18 cellular contexts compared by ENCODE assay signal in the genomic region with DNA sequence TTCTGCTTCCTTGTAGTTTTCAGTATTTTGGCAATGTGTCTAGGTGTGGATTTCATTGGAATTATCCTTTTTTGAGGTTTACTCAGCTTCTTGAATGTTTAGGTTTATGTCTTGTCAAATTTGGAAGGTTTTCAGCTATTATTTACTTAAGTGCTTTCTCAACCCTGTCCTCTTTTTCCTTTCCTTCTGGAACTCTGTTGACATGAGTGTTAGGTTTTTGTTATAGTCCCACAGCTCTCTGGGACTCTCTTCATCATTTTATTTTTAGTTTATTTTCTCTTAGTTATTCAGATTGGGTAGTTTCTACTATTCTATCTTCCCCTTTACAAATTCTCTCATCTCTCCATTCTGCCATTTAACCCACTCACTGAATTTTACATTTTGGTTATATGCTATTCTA.
DNase-seq lines count a peak whose midpoint lies in the region; ATAC-seq and TF ChIP-seq lines count a peak whose summit lies in the region.
"Had no signal": no experiment of that assay in that cellular context is flagged by ENCODE, and none has a peak within 500 bp of the region (broad histone marks: within the 10 kb centered on the region; RNA-seq: fewer than 3 reads in every experiment).

No MANE protein-coding gene starts in this region.

- no peaks in the 10 kb centered on the region for H3K36me3 Mint-ChIP-seq in natural killer cell
- no peaks in the 10 kb centered on the region for H3K36me3 Mint-ChIP-seq in natural killer cell treated with Interleukin-12 subunit alpha and Interleukin-12 subunit beta and Interleukin-15 and Interleukin-18, amount 100 ng/mL, for 72 hours
- peaks cover 11% of the 10 kb centered on the region for H3K36me3 Mint-ChIP-seq in activated CD4-positive, alpha-beta memory T cell treated with anti-CD3 and anti-CD28 coated beads for 36 hours
- H3K36me3 Mint-ChIP-seq in HFFc6 (ENCODE audit: low read depth), result no peaks in the 10 kb centered on the region

- no peaks in the 10 kb centered on the region for H3K27me3 Mint-ChIP-seq in natural killer cell (ENCODE audit: low read depth in 2 of 2)
- H3K27me3 Mint-ChIP-seq in natural killer cell treated with Interleukin-12 subunit alpha and Interleukin-12 subunit beta and Interleukin-15 and Interleukin-18, amount 100 ng/mL, for 72 hours, result no peaks in the 10 kb centered on the region
- no peaks in the 10 kb centered on the region for H3K27me3 Mint-ChIP-seq in activated CD4-positive, alpha-beta memory T cell treated with anti-CD3 and anti-CD28 coated beads for 36 hours
- no peaks in the 10 kb centered on the region for H3K27me3 Mint-ChIP-seq in HFFc6 (ENCODE audit: insufficient read depth)
- H3K27me3 Mint-ChIP-seq: IgD-negative memory B cell had no signal

- no peak overlapping the region for H3K4me3 Mint-ChIP-seq in natural killer cell
- H3K4me3 Mint-ChIP-seq in natural killer cell treated with Interleukin-12 subunit alpha and Interleukin-12 subunit beta and Interleukin-15 and Interleukin-18, amount 100 ng/mL, for 72 hours, result no peak overlapping the region
- no peak overlapping the region for H3K4me3 Mint-ChIP-seq in activated CD4-positive, alpha-beta memory T cell treated with anti-CD3 and anti-CD28 coated beads for 36 hours
- no peak overlapping the region for H3K4me3 Mint-ChIP-seq in HFFc6
- H3K4me3 Mint-ChIP-seq: IgD-negative memory B cell had no signal

- H3K4me1 Mint-ChIP-seq in natural killer cell (peaks cover 6 to 11% of the 10 kb centered on the region in 2 donors), HFFc6 (ENCODE audit: low read depth) (no peaks in the 10 kb centered on the region)
- peaks cover 2 to 18% of the 10 kb centered on the region in 2 donors for H3K4me1 Mint-ChIP-seq in natural killer cell treated with Interleukin-12 subunit alpha and Interleukin-12 subunit beta and Interleukin-15 and Interleukin-18, amount 100 ng/mL, for 72 hours (ENCODE audit: low read depth in 2 of 2)
- peaks cover 23% of the 10 kb centered on the region for H3K4me1 Mint-ChIP-seq in activated CD4-positive, alpha-beta memory T cell treated with anti-CD3 and anti-CD28 coated beads for 36 hours (ENCODE audit: low read depth)

- no peak for TF ChIP-seq CTCF in natural killer cell (IDR thresholded peaks at IDR 0.05)
- no peak for TF ChIP-seq CTCF in HFFc6 (IDR thresholded peaks at IDR 0.05)

- POLR2A ChIA-PET in activated CD4-positive, alpha-beta memory T cell treated with anti-CD3 and anti-CD28 coated beads for 36 hours (lab: Charles Lee), result no interaction called here

- ATAC-seq in natural killer cell, result no peak
- ATAC-seq in natural killer cell treated with Interleukin-12 subunit alpha and Interleukin-12 subunit beta and Interleukin-15 and Interleukin-18, amount 100 ng/mL, for 72 hours, result no peak
- no peak for ATAC-seq in GM21619 (IDR thresholded peaks at IDR 0.05; ENCODE audit: unreplicated experiment)
- ATAC-seq: PC-3 had no signal

- H3K27ac Mint-ChIP-seq in natural killer cell (peak overlapping the region; percentile 10), HFFc6 (no peak overlapping the region)
- H3K27ac Mint-ChIP-seq in natural killer cell treated with Interleukin-12 subunit alpha and Interleukin-12 subunit beta and Interleukin-15 and Interleukin-18, amount 100 ng/mL, for 72 hours, result peak overlapping the region in 1 of 2 donors; percentile 2
- peak overlapping the region; percentile 10 for H3K27ac Mint-ChIP-seq in activated CD4-positive, alpha-beta memory T cell treated with anti-CD3 and anti-CD28 coated beads for 36 hours

- no peak for DNase-seq in natural killer cell
- DNase-seq in natural killer cell treated with Interleukin-12 subunit alpha and Interleukin-12 subunit beta and Interleukin-15 and Interleukin-18, amount 100 ng/mL, for 72 hours (ENCODE audit: low spot score), result no peak
- no peak for DNase-seq in activated CD4-positive, alpha-beta memory T cell treated with anti-CD3 and anti-CD28 coated beads for 36 hours
- DNase-seq in fibroblast of gingiva (ENCODE audit: low read depth), result peak; percentile 40
- DNase-seq in GOT3 (lab: John Stamatoyannopoulos, UW), result no peak
- DNase-seq in HFFc6, result no peak
- DNase-seq: COR-L47, DMS 273 treated with DMSO at 0.1 percent for 48 hours, DND-41, Karpas-422, NCI-H1417 treated with DMSO at 0.1 percent for 48 hours, NCI-H187 treated with DMSO at 0.1 percent for 48 hours, NCI-H226, NCI-H526, PC-3, SIG-M5 had no signal

- H3K9me3 Mint-ChIP-seq in natural killer cell (no peaks in the 10 kb centered on the region), HFFc6 (no peaks in the 10 kb centered on the region)
- H3K9me3 Mint-ChIP-seq in natural killer cell treated with Interleukin-12 subunit alpha and Interleukin-12 subunit beta and Interleukin-15 and Interleukin-18, amount 100 ng/mL, for 72 hours, result no peaks in the 10 kb centered on the region
- H3K9me3 Mint-ChIP-seq in activated CD4-positive, alpha-beta memory T cell treated with anti-CD3 and anti-CD28 coated beads for 36 hours, result no peaks in the 10 kb centered on the region
- H3K9me3 Mint-ChIP-seq: IgD-negative memory B cell had no signal

- CTCF ChIA-PET in activated CD4-positive, alpha-beta memory T cell treated with anti-CD3 and anti-CD28 coated beads for 36 hours (lab: Charles Lee), result interaction anchor here (0.6 to 0.9 kb wide), 3 partner anchors 11 to 394 kb away, joined by 3 to 4 read pairs (median 3); no protein-coding TSS in a partner anchor

- intact Hi-C loops in natural killer cell (cut with micrococcal nuclease), result no loop called here
- intact Hi-C loops in activated CD4-positive, alpha-beta memory T cell treated with anti-CD3 and anti-CD28 coated beads for 36 hours (cut with micrococcal nuclease), result no loop called here
